In genomic region chr3:171491412-171491811, GRCh38 we compare ENCODE assay signal across 1 cellular context.
TF ChIP-seq lines count a peak whose summit lies in the region.

No MANE protein-coding gene starts in this region.

TF ChIP-seq in SK-N-SH treated with all-trans-retinoic acid at 6 μM for 48 hours, 23 proteins besides CTCF, POLR2A, EP300 and RAD21 (continued from another document):
- TF ChIP-seq CREB5 (CRISPR knock-in tag; IDR thresholded peaks at IDR 0.05; ENCODE audit: low read depth) (no peak), ISL1 (CRISPR knock-in tag; IDR thresholded peaks at IDR 0.05) (no peak), BACH2 (CRISPR knock-in tag; IDR thresholded peaks at IDR 0.05; ENCODE audit: borderline replicate concordance) (no peak), OSR1 (CRISPR knock-in tag; IDR thresholded peaks at IDR 0.05) (no peak), TCF4 (CRISPR knock-in tag; IDR thresholded peaks at IDR 0.05; ENCODE audit: borderline replicate concordance) (no peak), PPARA (CRISPR knock-in tag; IDR thresholded peaks at IDR 0.05; ENCODE audit: borderline replicate concordance) (no peak), ZC3H10 (CRISPR knock-in tag; IDR thresholded peaks at IDR 0.05) (no peak), ARNTL (CRISPR knock-in tag; IDR thresholded peaks at IDR 0.05; ENCODE audit: borderline replicate concordance, low read depth) (no peak), POU6F1 (CRISPR knock-in tag; IDR thresholded peaks at IDR 0.05; ENCODE audit: borderline replicate concordance, low read depth) (no peak)
